Comparison of ENCODE assay signal across 16 cellular contexts in genomic region chr16:4533490-4533889, GRCh38. TPM values are rescaled to one million over a fixed set of nuclear protein-coding genes. Genes with fewer than 3 reads are reported as not detected.
"Had no signal": no experiment of that assay in that cellular context is flagged by ENCODE, and none has a peak within 500 bp of the region (broad histone marks: within the 10 kb centered on the region; RNA-seq: fewer than 3 reads in every experiment).

No MANE protein-coding gene starts in this region.

- H3K27me3 Mint-ChIP-seq: stimulated activated naive CD8-positive, alpha-beta T cell treated with anti-CD3 and anti-CD28 coated beads, Interleukin-15, Interleukin-2, amounts not matched to agents 100 ng/mL and 50 ng/mL, for 24 hours had no signal

- H3K4me3 Mint-ChIP-seq: activated naive CD4-positive, alpha-beta T cell treated with anti-CD3 and anti-CD28 coated beads for 36 hours; stimulated activated naive CD8-positive, alpha-beta T cell treated with anti-CD3 and anti-CD28 coated beads, Interleukin-15, Interleukin-2, amounts not matched to agents 100 ng/mL and 50 ng/mL, for 24 hours had no signal

- H3K36me3 ChIP-seq: lower lobe of right lung had no signal

- H3K9me3 ChIP-seq: lower lobe of right lung, testis, upper lobe of left lung had no signal

- ATAC-seq: activated CD4-positive, CD25-positive, alpha-beta regulatory T cell treated with anti-CD3 and anti-CD28 coated beads, Interleukin-2, amount 50 U/mL, for 24 hours; lower lobe of right lung had no signal

- H3K9me3 Mint-ChIP-seq: activated naive CD4-positive, alpha-beta T cell treated with anti-CD3 and anti-CD28 coated beads for 36 hours; activated T-helper 2 cell treated with anti-CD3 and anti-CD28 coated beads, Interferon-gamma antibody, Interleukin-2, Interleukin-4, amounts not matched to agents 10 μg/mL and 5 μg/mL and 100 μg/mL, durations not matched to agents 14 hours and 24 hours and 36 hours; stimulated activated naive CD8-positive, alpha-beta T cell treated with anti-CD3 and anti-CD28 coated beads, Interleukin-15, Interleukin-2, amounts not matched to agents 100 ng/mL and 50 ng/mL, for 24 hours had no signal

- H3K27me3 ChIP-seq: testis, upper lobe of left lung had no signal

- H3K27ac ChIP-seq: lower lobe of right lung, parathyroid adenoma, SK-N-MC, testis, upper lobe of left lung had no signal

- H3K4me3 ChIP-seq: lower lobe of right lung, SK-N-MC, testis, upper lobe of left lung had no signal

- H3K27ac Mint-ChIP-seq: activated naive CD4-positive, alpha-beta T cell treated with anti-CD3 and anti-CD28 coated beads for 36 hours; activated T-helper 2 cell treated with anti-CD3 and anti-CD28 coated beads, Interferon-gamma antibody, Interleukin-2, Interleukin-4, amounts not matched to agents 10 μg/mL and 5 μg/mL and 100 μg/mL, durations not matched to agents 14 hours and 24 hours and 36 hours; stimulated activated naive CD8-positive, alpha-beta T cell treated with anti-CD3 and anti-CD28 coated beads, Interleukin-15, Interleukin-2, amounts not matched to agents 100 ng/mL and 50 ng/mL, for 24 hours had no signal

- DNase-seq: activated CD4-positive, alpha-beta T cell treated with anti-CD3 and anti-CD28 coated beads, Interleukin-2, amount 50 U/mL, for 4 hours; activated naive CD4-positive, alpha-beta T cell treated with anti-CD3 and anti-CD28 coated beads for 36 hours; activated T-cell treated with anti-CD3 and anti-CD28 coated beads, Interleukin-2, amount 50 U/mL, for 1 hour; cerebellar nuclear complex; erythroblast; hippocampal formation; kidney glomerular epithelial cell; lower lobe of right lung; testis; upper lobe of left lung had no signal

RNA-seq across cellular contexts. Expression of gene C16orf96, which starts 22.6 kb away (rescaled TPM):
- total RNA-seq: activated T-helper 2 cell treated with anti-CD3 and anti-CD28 coated beads, Interferon-gamma antibody, Interleukin-2, Interleukin-4, amounts not matched to agents 10 μg/mL and 5 μg/mL and 100 μg/mL, durations not matched to agents 14 hours and 24 hours and 36 hours; dermis microvascular lymphatic vessel endothelial cell had no signal
